In the genomic region with DNA sequence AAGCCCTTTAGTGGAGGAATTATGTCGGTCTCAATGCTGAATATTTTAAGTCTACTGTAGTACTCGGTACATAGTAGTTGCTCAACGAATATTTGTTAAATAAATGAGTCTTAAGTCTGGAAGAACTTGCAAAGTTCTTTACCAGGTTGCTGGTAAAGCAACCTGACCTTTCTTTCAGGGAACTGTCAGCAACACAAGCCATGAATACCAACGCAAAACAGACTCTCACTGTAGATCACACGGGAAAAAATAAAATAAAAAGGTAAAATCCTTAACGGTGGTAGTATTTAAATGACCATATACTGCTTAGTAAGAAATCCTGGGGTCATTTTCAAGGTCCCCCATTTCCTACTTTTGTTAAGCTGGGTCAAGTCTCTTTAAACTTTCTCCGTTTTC, we compare ENCODE assay signal across 8 cellular contexts. TPM values are rescaled to one million over a fixed set of nuclear protein-coding genes. Genes with fewer than 3 reads are reported as not detected.
DNase-seq lines count a peak whose midpoint lies in the region; ATAC-seq, FAIRE-seq and TF ChIP-seq lines count a peak whose summit lies in the region.

No MANE protein-coding gene starts in this region.

- TSS peak; percentile 37 for BruUV-seq in endothelial cell of umbilical vein (replicated peaks; lab: Mats Ljungman, UMichigan)

- CTCF ChIA-PET in endothelial cell of umbilical vein (lab: Charles Lee): interaction anchor here (1.0 kb wide), 1 partner anchor 694 kb away, joined by 3 read pairs; no protein-coding TSS in a partner anchor

- TF ChIP-seq CTCF in cardiac muscle cell (IDR thresholded peaks at IDR 0.05; ENCODE audit: low read depth, low read length) (no peak), NB4 (IDR thresholded peaks at IDR 0.05; ENCODE audit: low read depth, low read length) (no peak), endothelial cell of umbilical vein (IDR thresholded peaks at IDR 0.05; ENCODE audit: extremely low read depth in 1 of 2, insufficient read depth in 1 of 2, low read depth in 1 of 2, low read length in 2 of 2) (no peak), parathyroid adenoma (IDR thresholded peaks at IDR 0.05) (no peak)

- H3K27me3 ChIP-seq in cardiac muscle cell (no peaks in the 10 kb centered on the region), endothelial cell of umbilical vein (ENCODE audit: control insufficient read depth in 2 of 2, insufficient read depth in 2 of 2, low read length in 2 of 2) (peaks cover 0 to 4% of the 10 kb centered on the region in 2 experiments), parathyroid adenoma (ENCODE audit: control insufficient read depth, insufficient read depth, low read length) (no peaks in the 10 kb centered on the region)

- no peaks in the 10 kb centered on the region for H3K9me1 ChIP-seq in endothelial cell of umbilical vein (replicated peaks; ENCODE audit: control insufficient read depth, extremely low read depth, insufficient read depth, low read length)

- H3K27ac ChIP-seq in cardiac muscle cell: peak overlapping the region; percentile 93
- peak overlapping the region; percentile 51 for H3K27ac ChIP-seq in endothelial cell of umbilical vein (ENCODE audit: insufficient read depth, low read depth, low read length)
- peak overlapping the region; percentile 88 for H3K27ac ChIP-seq in parathyroid adenoma

- no peaks in the 10 kb centered on the region for H4K20me1 ChIP-seq in endothelial cell of umbilical vein (replicated peaks; ENCODE audit: control insufficient read depth, extremely low read depth, insufficient read depth, low read length)

- peaks cover 7% of the 10 kb centered on the region for H3K4me1 ChIP-seq in cardiac muscle cell (ENCODE audit: low read depth)
- H3K4me1 ChIP-seq in endothelial cell of umbilical vein (ENCODE audit: control insufficient read depth, extremely low read depth, insufficient read depth, low read length): peaks cover 4% of the 10 kb centered on the region
- H3K4me1 ChIP-seq in parathyroid adenoma: peaks cover 3% of the 10 kb centered on the region

- intact Hi-C loops in left cardiac atrium (cut with DNase I): no loop called here
- intact Hi-C loops in endothelial cell of umbilical vein (cut with micrococcal nuclease): loop anchor here (2.0 to 5.0 kb wide), 4 partner anchors 104 to 857 kb away; a partner anchor contains a TSS

- H3K9ac ChIP-seq in endothelial cell of umbilical vein (replicated peaks; ENCODE audit: extremely low read depth, insufficient read depth, low read length): peak overlapping the region; percentile 78
- H3K9ac ChIP-seq in parathyroid adenoma: peak overlapping the region; percentile 73

- H3K4me3 ChIP-seq in cardiac muscle cell (peak overlapping the region; percentile 93), NB4 (ENCODE audit: low read depth, low read length) (peak overlapping the region; percentile 87), endothelial cell of umbilical vein (replicated peaks in 1 of 3; ENCODE audit: insufficient read depth in 1 of 3, low read depth in 1 of 3, low read length in 3 of 3) (peak overlapping the region; percentile 32 to 80 (median 73)), parathyroid adenoma (ENCODE audit: low read depth, low read length) (peak overlapping the region; percentile 82)

- no peak for FAIRE-seq in endothelial cell of umbilical vein (lab: Jason Lieb, UNC)

- ATAC-seq in left cardiac atrium: no peak

- H2AFZ ChIP-seq in endothelial cell of umbilical vein (ENCODE audit: low read depth, low read length) (peak overlapping the region; percentile 75), parathyroid adenoma (peak overlapping the region; percentile 100)

- DNase-seq in cardiac muscle cell (ENCODE audit: low read depth in 1 of 2, low spot score in 1 of 2): peak; percentile 12 to 16
- DNase-seq in left cardiac atrium: no peak
- no peak for DNase-seq in NB4 (ENCODE audit: low read depth)
- DNase-seq in endothelial cell of umbilical vein (ENCODE audit: low read depth, low spot score): no peak
- DNase-seq in germinal center (ENCODE audit: low spot score): no peak
- DNase-seq in effector CD4-positive, alpha-beta T cell: no peak
- no peak for DNase-seq in COR-L47 (lab: John Stamatoyannopoulos, UW)

- dilution Hi-C loops in endothelial cell of umbilical vein (cut with MboI; ENCODE audit: extremely low pct_ligation_motif_present, low sequenced_read_pairs): no loop called here

- H3K9me3 ChIP-seq in cardiac muscle cell (ENCODE audit: low read depth): no peaks in the 10 kb centered on the region
- H3K9me3 ChIP-seq in endothelial cell of umbilical vein (replicated peaks; ENCODE audit: control insufficient read depth, insufficient read depth, low read length): no peaks in the 10 kb centered on the region
- no peaks in the 10 kb centered on the region for H3K9me3 ChIP-seq in parathyroid adenoma (ENCODE audit: control insufficient read depth, low read length)

- H3K4me2 ChIP-seq in endothelial cell of umbilical vein (ENCODE audit: insufficient read depth, low read length) (peak overlapping the region; percentile 88), parathyroid adenoma (ENCODE audit: low read length) (peak overlapping the region; percentile 77)

- H3K79me2 ChIP-seq in endothelial cell of umbilical vein (ENCODE audit: control insufficient read depth, insufficient read depth, low read length) (no peaks in the 10 kb centered on the region), parathyroid adenoma (no peaks in the 10 kb centered on the region)

- H3K36me3 ChIP-seq in cardiac muscle cell (peaks cover 1% of the 10 kb centered on the region), endothelial cell of umbilical vein (ENCODE audit: control insufficient read depth in 2 of 2, extremely low read depth in 1 of 2, insufficient read depth in 2 of 2, low read length in 2 of 2) (no peaks in the 10 kb centered on the region), parathyroid adenoma (ENCODE audit: control insufficient read depth, insufficient read depth, low read length) (no peaks in the 10 kb centered on the region)

- TF ChIP-seq POLR2A in NB4 (IDR thresholded peaks at IDR 0.05; ENCODE audit: extremely low read depth, insufficient read length) (no peak), endothelial cell of umbilical vein (IDR thresholded peaks at IDR 0.05; ENCODE audit: low read depth, low read length) (no peak)

- POLR2A ChIA-PET in endothelial cell of umbilical vein (lab: Charles Lee): no interaction called here

TF ChIP-seq in endothelial cell of umbilical vein, 7 proteins besides CTCF, POLR2A, EP300 and RAD21:
- TF ChIP-seq POLR2AphosphoS5 (IDR thresholded peaks at IDR 0.05; ENCODE audit: insufficient read depth, low read depth, low read length): no peak
- no peak for TF ChIP-seq JUN (IDR thresholded peaks at IDR 0.05; ENCODE audit: borderline replicate concordance, insufficient read depth, insufficient read length, low read depth)
- no peak for TF ChIP-seq FOS (IDR thresholded peaks at IDR 0.05; ENCODE audit: borderline replicate concordance, insufficient read depth, low read length)
- TF ChIP-seq GATA2 (IDR thresholded peaks at IDR 0.05; ENCODE audit: insufficient read depth, insufficient read length, low read depth, low read length): no peak
- no peak for TF ChIP-seq EZH2 (IDR thresholded peaks at IDR 0.05; ENCODE audit: borderline replicate concordance, low read depth, low read length, severe bottlenecking)
- no peak for TF ChIP-seq MYC (IDR thresholded peaks at IDR 0.05; ENCODE audit: low read depth, low read length)
- TF ChIP-seq, protein P1, sequence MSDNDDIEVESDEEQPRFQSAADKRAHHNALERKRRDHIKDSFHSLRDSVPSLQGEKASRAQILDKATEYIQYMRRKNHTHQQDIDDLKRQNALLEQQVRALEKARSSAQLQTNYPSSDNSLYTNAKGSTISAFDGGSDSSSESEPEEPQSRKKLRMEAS (IDR thresholded peaks at IDR 0.05; ENCODE audit: insufficient read depth, insufficient read length): no peak
TF ChIP-seq in endothelial cell of umbilical vein: peak in this region for 0.

RNA-seq across cellular contexts. Expression of a gene that starts 0.4 kb away (rescaled TPM):
- total RNA-seq in cardiac muscle cell (27.4 and 30.8 TPM in 2 replicates), left cardiac atrium (10 to 100 TPM; 18.5 to 19.5 TPM), endothelial cell of umbilical vein (8.2 and 12.3 TPM in 2 replicates)
- polyA plus RNA-seq in cardiac muscle cell (22.9 and 25.9 TPM in 2 replicates), endothelial cell of umbilical vein (1.8 and 2.1 TPM in 2 replicates)
- polyA plus RNA-seq in endothelial cell of umbilical vein (2011; cell fraction: cytosol; rRNA removed): 3.0 and 3.1 TPM in 2 replicates
- 3.8 and 4.2 TPM in 2 replicates for polyA plus RNA-seq in endothelial cell of umbilical vein (2011; cell fraction: nucleus; rRNA removed)
- polyA plus RNA-seq in endothelial cell of umbilical vein (2012): 4.1 and 5.5 TPM in 2 replicates
- polyA minus RNA-seq in endothelial cell of umbilical vein: 5.6 and 7.8 TPM in 2 replicates
- 3.9 TPM for polyA minus RNA-seq in endothelial cell of umbilical vein (2011; cell fraction: cytosol; rRNA and poly(A)+ RNA removed)
- polyA minus RNA-seq in endothelial cell of umbilical vein (2011; cell fraction: nucleus; rRNA and poly(A)+ RNA removed): 11.6 and 18.5 TPM in 2 replicates

Comparison
In these comparisons a context has a peak if more than half of its experiments do, and no peak if none do; other contexts are left out.
1. DNase-seq: peak in cardiac muscle cell (2 of 2); none in left cardiac atrium (single experiment), NB4 (single experiment), endothelial cell of umbilical vein (single experiment), germinal center (single experiment), effector CD4-positive, alpha-beta T cell (single experiment) and COR-L47 (single experiment).
2. Peak in every context shown above with its lines, with median percentiles within 50 percentile points of each other: H3K27ac ChIP-seq and H3K4me3 ChIP-seq.